In the genomic region with DNA sequence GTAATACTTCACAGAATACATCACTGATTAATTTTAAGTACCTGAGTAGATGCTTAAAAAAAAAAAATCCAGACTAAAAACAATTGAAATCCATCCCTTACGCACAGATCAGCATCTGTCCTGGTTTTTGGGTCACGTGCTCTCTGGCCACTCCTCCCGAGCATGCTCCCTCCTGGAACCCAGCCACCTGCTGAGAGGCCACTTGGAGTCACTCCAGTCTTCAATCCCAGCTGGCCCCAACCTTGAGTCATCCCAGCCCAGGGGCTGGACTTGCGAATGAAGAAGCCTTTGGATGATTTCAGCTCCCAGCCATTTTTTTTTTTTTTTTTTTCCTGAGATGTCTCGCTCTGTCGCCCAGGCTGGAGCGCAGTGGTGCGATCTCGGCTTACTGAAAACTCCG, we compare ENCODE assay signal across 8 cellular contexts. TPM values are rescaled to one million over a fixed set of nuclear protein-coding genes. Genes with fewer than 3 reads are reported as not detected.
DNase-seq lines count a peak whose midpoint lies in the region; ATAC-seq and TF ChIP-seq lines count a peak whose summit lies in the region.

No MANE protein-coding gene starts in this region.

- no peaks in the 10 kb centered on the region for H3K27me3 ChIP-seq in fibroblast of lung (ENCODE audit: control insufficient read depth, insufficient read depth, low read length)

- DNase-seq in COLO668 (lab: John Stamatoyannopoulos, UW; ENCODE audit: unreplicated experiment) = peak; percentile 15
- DNase-seq in NCI-H2227 treated with DMSO at 0.1 percent for 48 hours (lab: John Stamatoyannopoulos, UW) = peak; percentile 24
- peak; percentile 96 to 97 for DNase-seq in fibroblast of lung (ENCODE audit: low read depth in 2 of 2)
- DNase-seq in NCI-H187 (lab: John Stamatoyannopoulos, UW) = no peak

- peaks cover 49% of the 10 kb centered on the region for H3K4me1 Mint-ChIP-seq in nephron

- H3K36me3 ChIP-seq in fibroblast of lung (ENCODE audit: control insufficient read depth, insufficient read depth, low read length) = no peaks in the 10 kb centered on the region

- peaks cover 11% of the 10 kb centered on the region for H3K27me3 Mint-ChIP-seq in nephron (ENCODE audit: low read depth)

- no peak for ATAC-seq in GM21576 (IDR thresholded peaks at IDR 0.05; ENCODE audit: unreplicated experiment)
- no peak for ATAC-seq in GM19351 (IDR thresholded peaks at IDR 0.05; ENCODE audit: unreplicated experiment)
- no peak for ATAC-seq in HG03097 (IDR thresholded peaks at IDR 0.05; ENCODE audit: low FRiP score, unreplicated experiment)

- no peaks in the 10 kb centered on the region for H3K36me3 Mint-ChIP-seq in nephron (ENCODE audit: low read depth)

- H3K4me3 ChIP-seq in fibroblast of lung (replicated peaks in 1 of 4; ENCODE audit: control extremely low read depth in 1 of 4, insufficient read depth in 1 of 4, low read depth in 3 of 4, low read length in 4 of 4) = no peak overlapping the region

- H3K27ac ChIP-seq in fibroblast of lung (ENCODE audit: insufficient read depth, low read length) = no peak overlapping the region

- no peak overlapping the region for H3K4me2 ChIP-seq in fibroblast of lung (ENCODE audit: extremely low read depth, insufficient read depth, low read length)

- H3K9me3 Mint-ChIP-seq in nephron = no peaks in the 10 kb centered on the region

- no peaks in the 10 kb centered on the region for H4K20me1 ChIP-seq in fibroblast of lung (ENCODE audit: control insufficient read depth, extremely low read depth, insufficient read depth, low read length)

- no peaks in the 10 kb centered on the region for H3K9me3 ChIP-seq in fibroblast of lung (ENCODE audit: control insufficient read depth, insufficient read depth, low read depth, low read length)

- H3K79me2 ChIP-seq in fibroblast of lung (ENCODE audit: control insufficient read depth, insufficient read depth, low read length) = no peaks in the 10 kb centered on the region

- no peaks in the 10 kb centered on the region for H3K4me1 ChIP-seq in fibroblast of lung (ENCODE audit: control insufficient read depth, extremely low read depth, insufficient read depth, low read length)

- no peak overlapping the region for H3K9ac ChIP-seq in fibroblast of lung (ENCODE audit: insufficient read depth, low read length)

- TF ChIP-seq CTCF in fibroblast of lung (conservative IDR thresholded peaks at IDR 0.05 in 1 of 2, IDR thresholded peaks at IDR 0.05 in 1 of 2; ENCODE audit: low read depth in 1 of 2, low read length in 2 of 2) (no peak), nephron (IDR thresholded peaks at IDR 0.05; ENCODE audit: unreplicated experiment in 3 of 3) (no peak)

- peak overlapping the region in 1 of 3 experiments; percentile 42 for H3K4me3 Mint-ChIP-seq in nephron

- no peak overlapping the region for H2AFZ ChIP-seq in fibroblast of lung (ENCODE audit: low read length)

- peak overlapping the region in 2 of 3 experiments; percentile 17 to 80 for H3K27ac Mint-ChIP-seq in nephron

RNA-seq across cellular contexts. Expression of a gene that starts 8.9 kb away (rescaled TPM):
- total RNA-seq in fibroblast of lung = 0.26 and 0.66 TPM in 2 replicates
- 0.53 and 0.61 TPM in 2 replicates for polyA plus RNA-seq in fibroblast of lung
- 0.40 and 0.62 TPM in 2 replicates for polyA plus RNA-seq in fibroblast of lung (2012)
- not detected in 2 replicates for polyA minus RNA-seq in fibroblast of lung (ENCODE audit: low replicate concordance)

RNA-seq across cellular contexts. Expression of a gene that starts 32.5 kb away (rescaled TPM):
- not detected in 2 replicates for total RNA-seq in fibroblast of lung
- not detected in 2 replicates for polyA plus RNA-seq in fibroblast of lung
- polyA plus RNA-seq in fibroblast of lung (2012) = not detected in 2 replicates
- not detected in 2 replicates for polyA minus RNA-seq in fibroblast of lung (ENCODE audit: low replicate concordance)

Comparison
In these comparisons a context has a peak if more than half of its experiments do, and no peak if none do; other contexts are left out.
1. DNase-seq: peak in COLO668 (single experiment), NCI-H2227 treated with DMSO at 0.1 percent for 48 hours (single experiment) and fibroblast of lung (2 of 2); none in NCI-H187 (0 of 2).